13 cellular contexts compared by ENCODE assay signal in genomic region chr4:7200801-7201200, GRCh38.
"Had no signal": no experiment of that assay in that cellular context is flagged by ENCODE, and none has a peak within 500 bp of the region (broad histone marks: within the 10 kb centered on the region; RNA-seq: fewer than 3 reads in every experiment).

No MANE protein-coding gene starts in this region.

- H3K9me3 ChIP-seq: heart left ventricle, stomach, thoracic aorta had no signal

- H3K9me3 Mint-ChIP-seq: activated naive CD4-positive, alpha-beta T cell treated with anti-CD3 and anti-CD28 coated beads, Interleukin-2, amount 50 U/mL, for 72 hours; activated T-cell treated with anti-CD3 and anti-CD28 coated beads, Interleukin-2, amount 50 U/mL, for 24 hours; memory B cell had no signal

- H3K4me3 Mint-ChIP-seq: activated CD8-positive, alpha-beta memory T cell treated with anti-CD3 and anti-CD28 coated beads, Interleukin-2, amount 10 ng/mL, durations not matched to agents 7 days and 5 days; activated T-cell treated with anti-CD3 and anti-CD28 coated beads, Interleukin-2, amount 50 U/mL, for 24 hours; memory B cell had no signal

- H3K27ac Mint-ChIP-seq: activated CD8-positive, alpha-beta memory T cell treated with anti-CD3 and anti-CD28 coated beads, Interleukin-2, amount 10 ng/mL, durations not matched to agents 7 days and 5 days; activated naive CD4-positive, alpha-beta T cell treated with anti-CD3 and anti-CD28 coated beads, Interleukin-2, amount 50 U/mL, for 72 hours; activated T-cell treated with anti-CD3 and anti-CD28 coated beads, Interleukin-2, amount 50 U/mL, for 24 hours; memory B cell had no signal

- H3K4me3 ChIP-seq: heart left ventricle, stomach, thoracic aorta had no signal

- H3K36me3 Mint-ChIP-seq: activated CD8-positive, alpha-beta memory T cell treated with anti-CD3 and anti-CD28 coated beads, Interleukin-2, amount 10 ng/mL, durations not matched to agents 7 days and 5 days; activated naive CD4-positive, alpha-beta T cell treated with anti-CD3 and anti-CD28 coated beads, Interleukin-2, amount 50 U/mL, for 72 hours; memory B cell had no signal

- H3K4me1 Mint-ChIP-seq: activated CD8-positive, alpha-beta memory T cell treated with anti-CD3 and anti-CD28 coated beads, Interleukin-2, amount 10 ng/mL, durations not matched to agents 7 days and 5 days; memory B cell had no signal

- H3K27ac ChIP-seq: foreskin keratinocyte, heart left ventricle, thoracic aorta had no signal

- ATAC-seq: activated CD8-positive, alpha-beta memory T cell treated with anti-CD3 and anti-CD28 coated beads, Interleukin-2, amount 10 ng/mL, durations not matched to agents 7 days and 5 days; activated naive CD4-positive, alpha-beta T cell treated with anti-CD3 and anti-CD28 coated beads, Interleukin-2, amount 50 U/mL, for 72 hours; heart left ventricle; left lobe of liver had no signal

- DNase-seq: activated CD4-positive, alpha-beta T cell treated with anti-CD3 and anti-CD28 coated beads, Interleukin-2, amount 50 U/mL, for 4 hours; activated CD8-positive, alpha-beta memory T cell treated with anti-CD3 and anti-CD28 coated beads, Interleukin-2, amount 10 ng/mL, durations not matched to agents 7 days and 5 days; activated T-cell treated with anti-CD3 and anti-CD28 coated beads, Interleukin-2, amount 50 U/mL, for 24 hours; amniotic stem cell; SHP77 treated with DMSO at 0.1 percent for 48 hours; stimulated activated CD4-positive, alpha-beta T cell treated with anti-CD3 and anti-CD28 coated beads, Interleukin-4, amount 100 ng/mL, for 24 hours; stomach had no signal

- H3K36me3 ChIP-seq: heart left ventricle, stomach, thoracic aorta had no signal
